ENCODE assay signal across 2 cellular contexts in genomic region chr3:160808838-160809237, GRCh38.
TF ChIP-seq lines count a peak whose summit lies in the region.

No MANE protein-coding gene starts in this region.

TF ChIP-seq in liver, 16 proteins besides CTCF, POLR2A, EP300 and RAD21 (continued from another document):
- TF ChIP-seq EGR1 (IDR thresholded peaks at IDR 0.05; ENCODE audit: low read depth in 2 of 2) (no peak), ZBTB33 (IDR thresholded peaks at IDR 0.05) (no peak), MAX (IDR thresholded peaks at IDR 0.05) (peak; percentile 30), YY1 (IDR thresholded peaks at IDR 0.05) (peak; percentile 34), HNF4A (conservative IDR thresholded peaks at IDR 0.05) (peak in 1 of 2 donors; percentile 49)

TF ChIP-seq in HepG2, 621 proteins besides CTCF, POLR2A, EP300 and RAD21 (continued from another document):
- no peak for TF ChIP-seq ZNF331 (CRISPR knock-in tag; IDR thresholded peaks at IDR 0.05)
- TF ChIP-seq ZFP82 (CRISPR knock-in tag; IDR thresholded peaks at IDR 0.05; ENCODE audit: borderline replicate concordance), result no peak
- TF ChIP-seq, protein P1, sequence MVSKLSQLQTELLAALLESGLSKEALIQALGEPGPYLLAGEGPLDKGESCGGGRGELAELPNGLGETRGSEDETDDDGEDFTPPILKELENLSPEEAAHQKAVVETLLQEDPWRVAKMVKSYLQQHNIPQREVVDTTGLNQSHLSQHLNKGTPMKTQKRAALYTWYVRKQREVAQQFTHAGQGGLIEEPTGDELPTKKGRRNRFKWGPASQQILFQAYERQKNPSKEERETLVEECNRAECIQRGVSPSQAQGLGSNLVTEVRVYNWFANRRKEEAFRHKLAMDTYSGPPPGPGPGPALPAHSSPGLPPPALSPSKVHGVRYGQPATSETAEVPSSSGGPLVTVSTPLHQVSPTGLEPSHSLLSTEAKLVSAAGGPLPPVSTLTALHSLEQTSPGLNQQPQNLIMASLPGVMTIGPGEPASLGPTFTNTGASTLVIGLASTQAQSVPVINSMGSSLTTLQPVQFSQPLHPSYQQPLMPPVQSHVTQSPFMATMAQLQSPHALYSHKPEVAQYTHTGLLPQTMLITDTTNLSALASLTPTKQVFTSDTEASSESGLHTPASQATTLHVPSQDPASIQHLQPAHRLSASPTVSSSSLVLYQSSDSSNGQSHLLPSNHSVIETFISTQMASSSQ (IDR thresholded peaks at IDR 0.05; ENCODE audit: low read depth), result no peak
- TF ChIP-seq, protein P1 (CRISPR knock-in tag; IDR thresholded peaks at IDR 0.05; ENCODE audit: borderline replicate concordance), result no peak
- TF ChIP-seq ZNF224 (CRISPR knock-in tag; IDR thresholded peaks at IDR 0.05), result no peak
- no peak for TF ChIP-seq ZNF207 (IDR thresholded peaks at IDR 0.05; ENCODE audit: borderline replicate concordance)
- no peak for TF ChIP-seq ZSCAN29 (CRISPR knock-in tag; conservative IDR thresholded peaks at IDR 0.05)
- TF ChIP-seq, protein P2, sequence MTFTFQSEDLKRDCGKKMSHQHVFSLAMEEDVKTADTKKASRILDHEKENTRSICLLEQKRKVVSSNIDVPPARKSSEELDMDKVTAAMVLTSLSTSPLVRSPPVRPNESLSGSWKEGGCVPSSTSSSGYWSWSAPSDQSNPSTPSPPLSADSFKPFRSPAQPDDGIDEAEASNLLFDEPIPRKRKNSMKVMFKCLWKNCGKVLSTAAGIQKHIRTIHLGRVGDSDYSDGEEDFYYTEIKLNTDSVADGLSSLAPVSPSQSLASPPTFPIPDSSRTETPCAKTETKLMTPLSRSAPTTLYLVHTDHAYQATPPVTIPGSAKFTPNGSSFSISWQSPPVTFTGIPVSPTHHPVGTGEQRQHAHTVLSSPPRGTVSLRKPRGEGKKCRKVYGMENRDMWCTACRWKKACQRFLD (CRISPR knock-in tag; IDR thresholded peaks at IDR 0.05; ENCODE audit: borderline replicate concordance), result no peak
- TF ChIP-seq DZIP1 (CRISPR knock-in tag; IDR thresholded peaks at IDR 0.05), result no peak
- TF ChIP-seq SNAI1 (CRISPR knock-in tag; IDR thresholded peaks at IDR 0.05; ENCODE audit: borderline replicate concordance), result no peak
- TF ChIP-seq ZNF562 (CRISPR knock-in tag; IDR thresholded peaks at IDR 0.05; ENCODE audit: borderline replicate concordance), result no peak
- no peak for TF ChIP-seq ZBTB4 (CRISPR knock-in tag; IDR thresholded peaks at IDR 0.05; ENCODE audit: borderline replicate concordance)
- no peak for TF ChIP-seq HNF4G (IDR thresholded peaks at IDR 0.05; ENCODE audit: borderline replicate concordance, low read depth, low read length)
- TF ChIP-seq HNF4G (CRISPR knock-in tag; IDR thresholded peaks at IDR 0.05; ENCODE audit: borderline replicate concordance, low read depth), result no peak
- TF ChIP-seq SMAD9 (CRISPR knock-in tag; IDR thresholded peaks at IDR 0.05), result no peak
- no peak for TF ChIP-seq TRIM24 (CRISPR knock-in tag; IDR thresholded peaks at IDR 0.05)
- no peak for TF ChIP-seq ZBTB20 (CRISPR knock-in tag; IDR thresholded peaks at IDR 0.05; ENCODE audit: borderline replicate concordance, low read depth)
- TF ChIP-seq ZNF510 (CRISPR knock-in tag; IDR thresholded peaks at IDR 0.05; ENCODE audit: low read depth), result no peak
- no peak for TF ChIP-seq ZBTB1 (CRISPR knock-in tag; IDR thresholded peaks at IDR 0.05; ENCODE audit: borderline replicate concordance)
